ENCODE assay signal across 8 cellular contexts in genomic region chr1:61851849-61852692, GRCh38.
DNase-seq lines count a peak whose midpoint lies in the region; ATAC-seq, FAIRE-seq and TF ChIP-seq lines count a peak whose summit lies in the region.

No MANE protein-coding gene starts in this region.

- no peaks in the 10 kb centered on the region for H3K4me1 ChIP-seq in breast epithelium
- H3K4me1 ChIP-seq in kidney (ENCODE audit: control insufficient read depth in 1 of 2, insufficient read depth in 1 of 2, low read depth in 1 of 2, low read length in 2 of 2), result no peaks in the 10 kb centered on the region
- peaks cover 0 to 50% (median 6%) of the 10 kb centered on the region in 4 donors for H3K4me1 ChIP-seq in tibial artery

- H3K27me3 ChIP-seq in HL-60 (ENCODE audit: insufficient read depth, poor library complexity, severe bottlenecking) (no peaks in the 10 kb centered on the region), breast epithelium (no peaks in the 10 kb centered on the region), tibial artery (no peaks in the 10 kb centered on the region)

- H3K9me3 ChIP-seq in breast epithelium (no peaks in the 10 kb centered on the region), kidney (ENCODE audit: control insufficient read depth in 1 of 2, low read length in 2 of 2) (no peaks in the 10 kb centered on the region), tibial artery (no peaks in the 10 kb centered on the region)

- H3K4me3 ChIP-seq in HL-60 (replicated peaks; ENCODE audit: insufficient read depth, low read length) (no peak overlapping the region), breast epithelium (no peak overlapping the region), kidney (ENCODE audit: low read length in 2 of 2) (no peak overlapping the region), tibial artery (no peak overlapping the region)

- no peak overlapping the region for H3K9ac ChIP-seq in kidney (ENCODE audit: low read length in 2 of 2)

- peak; percentile 5 for DNase-seq in activated T-cell treated with anti-CD3 and anti-CD28 coated beads for 4 hours
- no peak for DNase-seq in activated T-cell treated with anti-CD3 and anti-CD28 coated beads, Interleukin-2, amount 50 U/mL, for 1 hour
- peak in 1 of 2 experiments; percentile 29 for DNase-seq in HL-60 (ENCODE audit: low read depth in 1 of 2, low spot score in 1 of 2)
- DNase-seq in NCI-H774 (lab: John Stamatoyannopoulos, UW), result peak; percentile 26
- no peak for DNase-seq in breast epithelium (ENCODE audit: low spot score in 2 of 2)
- DNase-seq in kidney, result no peak
- DNase-seq in tibial artery, result no peak

- TF ChIP-seq CTCF in HL-60 (IDR thresholded peaks at IDR 0.05; ENCODE audit: insufficient read depth, low read length), result peak; percentile 55
- TF ChIP-seq CTCF in breast epithelium (IDR thresholded peaks at IDR 0.05), result peak in 2 of 3 donors; percentile 45 to 67
- peak; percentile 70 for TF ChIP-seq CTCF in kidney (IDR thresholded peaks at IDR 0.05; ENCODE audit: borderline replicate concordance, extremely low read depth, insufficient read depth)
- peak; percentile 75 to 78 for TF ChIP-seq CTCF in tibial artery (IDR thresholded peaks at IDR 0.05)

- peak; percentile 94 for FAIRE-seq in kidney (lab: Jason Lieb, UNC)

- H3K36me3 ChIP-seq in breast epithelium, result no peaks in the 10 kb centered on the region
- peaks cover 7 to 19% of the 10 kb centered on the region in 2 donors for H3K36me3 ChIP-seq in kidney (ENCODE audit: control insufficient read depth in 1 of 2, insufficient read depth in 2 of 2, low read length in 2 of 2)
- H3K36me3 ChIP-seq in tibial artery, result peaks cover 0 to 13% (median 3%) of the 10 kb centered on the region in 3 donors

- H3K27ac ChIP-seq in HL-60 (replicated peaks) (no peak overlapping the region), breast epithelium (no peak overlapping the region), kidney (ENCODE audit: low read depth in 2 of 2, low read length in 2 of 2) (no peak overlapping the region), tibial artery (peak overlapping the region; percentile 23 to 38)

- TF ChIP-seq POLR2A in breast epithelium (IDR thresholded peaks at IDR 0.05), result no peak

- intact Hi-C loops in breast epithelium (cut with DNase I; ENCODE audit: low total_unique reads), result no loop called here
- intact Hi-C loops in kidney (cut with DNase I), result no loop called here
- intact Hi-C loops in tibial artery (cut with DNase I; ENCODE audit: low total_unique reads), result loop anchor here (5.0 to 10.0 kb wide), 4 partner anchors 107 to 1887 kb away; partner anchors contain the start of gene PATJ

- ATAC-seq in HG03520 (IDR thresholded peaks at IDR 0.05; ENCODE audit: unreplicated experiment), result no peak

Comparison
In these comparisons a context has a peak if more than half of its experiments do, and no peak if none do; other contexts are left out.
1. DNase-seq: peak in activated T-cell treated with anti-CD3 and anti-CD28 coated beads for 4 hours (single experiment) and NCI-H774 (single experiment); none in activated T-cell treated with anti-CD3 and anti-CD28 coated beads, Interleukin-2, amount 50 U/mL, for 1 hour (single experiment), breast epithelium (0 of 2), kidney (single experiment) and tibial artery (0 of 2).
2. H3K27ac ChIP-seq: peak in tibial artery (2 of 2); none in HL-60 (single experiment), breast epithelium (0 of 2) and kidney (0 of 2).
3. Peak in every context shown above with its lines, with median percentiles within 50 percentile points of each other: CTCF ChIP-seq.